19 cellular contexts compared by ENCODE assay signal in the genomic region with DNA sequence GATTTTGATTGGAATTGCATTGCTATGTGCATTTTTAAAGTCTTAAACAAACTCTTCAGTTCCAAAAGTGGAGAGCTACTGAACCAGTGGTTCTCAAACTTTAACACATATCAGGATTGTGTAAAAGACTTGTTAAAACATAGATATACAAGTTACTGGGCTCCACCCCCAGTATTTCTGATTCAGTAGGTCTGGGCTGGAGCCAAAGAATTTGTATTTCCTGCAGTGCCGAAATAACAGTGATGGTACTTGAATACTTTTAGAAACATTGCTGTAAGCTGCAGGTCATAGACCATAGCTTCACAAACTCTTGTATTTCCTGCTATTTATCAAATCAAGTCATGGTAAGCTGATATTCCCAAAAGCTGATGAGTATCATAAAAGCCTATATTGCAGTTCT.
DNase-seq lines count a peak whose midpoint lies in the region; FAIRE-seq and TF ChIP-seq lines count a peak whose summit lies in the region.
"Had no signal": no experiment of that assay in that cellular context is flagged by ENCODE, and none has a peak within 500 bp of the region (broad histone marks: within the 10 kb centered on the region; RNA-seq: fewer than 3 reads in every experiment).

No MANE protein-coding gene starts in this region.

- no peaks in the 10 kb centered on the region for H3K4me1 ChIP-seq in astrocyte (ENCODE audit: insufficient read depth, low read length)
- H3K4me1 ChIP-seq in thyroid gland = peaks cover 9 to 15% of the 10 kb centered on the region in 2 donors
- H3K4me1 ChIP-seq: upper lobe of left lung had no signal

- peaks cover 5% of the 10 kb centered on the region for H3K4me1 Mint-ChIP-seq in astrocyte (ENCODE audit: low read depth, unreplicated experiment)

- no peaks in the 10 kb centered on the region for H3K36me3 Mint-ChIP-seq in astrocyte (ENCODE audit: low read depth, unreplicated experiment)

- H3K9me3 Mint-ChIP-seq in astrocyte (ENCODE audit: unreplicated experiment) = peaks cover 3% of the 10 kb centered on the region
- H3K9me3 Mint-ChIP-seq: dendritic cell treated with granulocyte-macrophage colony-stimulating factor and Interleukin-4, amounts not matched to agents 40 ng/mL and 50 ng/mL, for 4 days had no signal

- H3K27ac ChIP-seq in astrocyte (ENCODE audit: low read depth, low read length) (no peak overlapping the region), thyroid gland (peak overlapping the region in 1 of 3 donors; percentile 37)
- H3K27ac ChIP-seq: 22Rv1, neutrophil, upper lobe of left lung had no signal

- no peak overlapping the region for H3K27ac Mint-ChIP-seq in astrocyte (ENCODE audit: unreplicated experiment)
- H3K27ac Mint-ChIP-seq: activated CD8-positive, alpha-beta T cell treated with anti-CD3 and anti-CD28 coated beads, Interleukin-2, amount 10 ng/mL, durations not matched to agents 7 days and 5 days; dendritic cell treated with granulocyte-macrophage colony-stimulating factor and Interleukin-4, amounts not matched to agents 40 ng/mL and 50 ng/mL, for 4 days had no signal

- TF ChIP-seq CTCF in astrocyte (IDR thresholded peaks at IDR 0.05; ENCODE audit: insufficient read depth, low read depth, low read length) = no peak
- TF ChIP-seq CTCF in thyroid gland (IDR thresholded peaks at IDR 0.05) = no peak

- peak overlapping the region; percentile 46 for H3K4me2 ChIP-seq in astrocyte (ENCODE audit: low read length)

- 4 to 6% methylated on average over 1 of the region's 1 CpG for WGBS in thyroid gland, 2 donors

- FAIRE-seq in astrocyte (lab: Jason Lieb, UNC) = no peak

- TF ChIP-seq POLR2A in thyroid gland (IDR thresholded peaks at IDR 0.05) = no peak

- H3K9ac ChIP-seq in astrocyte (ENCODE audit: low read length) = no peak overlapping the region

- H3K4me3 ChIP-seq in astrocyte (ENCODE audit: insufficient read depth, low read depth, low read length) (no peak overlapping the region), thyroid gland (replicated peaks in 1 of 3) (no peak overlapping the region)
- H3K4me3 ChIP-seq: upper lobe of left lung had no signal

- H3K4me3 Mint-ChIP-seq in astrocyte (ENCODE audit: unreplicated experiment) = no peak overlapping the region
- H3K4me3 Mint-ChIP-seq: activated CD8-positive, alpha-beta T cell treated with anti-CD3 and anti-CD28 coated beads, Interleukin-2, amount 10 ng/mL, durations not matched to agents 7 days and 5 days; dendritic cell treated with granulocyte-macrophage colony-stimulating factor and Interleukin-4, amounts not matched to agents 40 ng/mL and 50 ng/mL, for 4 days had no signal

- H3K36me3 ChIP-seq in astrocyte (ENCODE audit: insufficient read depth, low read length) (no peaks in the 10 kb centered on the region), thyroid gland (no peaks in the 10 kb centered on the region)
- H3K36me3 ChIP-seq: neutrophil, upper lobe of left lung had no signal

- no peak overlapping the region for H2AFZ ChIP-seq in astrocyte (ENCODE audit: low read depth, low read length)

- H3K9me3 ChIP-seq in astrocyte (ENCODE audit: insufficient read depth, low read depth, low read length) (no peaks in the 10 kb centered on the region), thyroid gland (no peaks in the 10 kb centered on the region)
- H3K9me3 ChIP-seq: neutrophil, upper lobe of left lung had no signal

- no peaks in the 10 kb centered on the region for H3K79me2 ChIP-seq in astrocyte (ENCODE audit: insufficient read depth, low read length)

- H4K20me1 ChIP-seq in astrocyte (ENCODE audit: insufficient read depth, low read length) = no peaks in the 10 kb centered on the region

- intact Hi-C loops in thyroid gland (cut with DNase I) = no loop called here

- no peaks in the 10 kb centered on the region for H3K27me3 ChIP-seq in astrocyte (ENCODE audit: insufficient read depth, low read length)
- H3K27me3 ChIP-seq in thyroid gland = no peaks in the 10 kb centered on the region
- H3K27me3 ChIP-seq: neutrophil, upper lobe of left lung had no signal

- H3K27me3 Mint-ChIP-seq in astrocyte (ENCODE audit: low read depth, unreplicated experiment) = no peaks in the 10 kb centered on the region
- H3K27me3 Mint-ChIP-seq: dendritic cell treated with granulocyte-macrophage colony-stimulating factor and Interleukin-4, amounts not matched to agents 40 ng/mL and 50 ng/mL, for 4 days had no signal

- DNase-seq in NCI-H1105 treated with DMSO at 0.1 percent for 48 hours (lab: John Stamatoyannopoulos, UW) (peak; percentile 26), NCI-H1105 (lab: John Stamatoyannopoulos, UW) (no peak), astrocyte (ENCODE audit: low read depth) (peak; percentile 67), glomerular visceral epithelial cell (ENCODE audit: extremely low spot score) (peak; percentile 21), thyroid gland (peak; percentile 23 to 55), NCI-H1694 treated with DMSO at 0.1 percent for 48 hours (lab: John Stamatoyannopoulos, UW) (no peak), foreskin melanocyte (no peak), NCI-H1417 (lab: John Stamatoyannopoulos, UW) (no peak)
- DNase-seq: activated CD8-positive, alpha-beta T cell treated with anti-CD3 and anti-CD28 coated beads, Interleukin-2, amount 10 ng/mL, durations not matched to agents 7 days and 5 days; activated naive CD4-positive, alpha-beta T cell treated with Interleukin-2 at 50 U/mL for 16 hours; DMS 273 treated with DMSO at 0.1 percent for 48 hours; head of caudate nucleus; NCI-H1436 treated with DMSO at 0.1 percent for 48 hours; SHP77 treated with DMSO at 0.1 percent for 48 hours; stimulated activated CD4-positive, alpha-beta T cell treated with anti-CD3 and anti-CD28 coated beads, Interleukin-15, amount 100 ng/mL, for 24 hours; upper lobe of left lung had no signal

Comparison
In these comparisons a context has a peak if more than half of its experiments do, and no peak if none do; other contexts are left out.
1. DNase-seq: peak in NCI-H1105 treated with DMSO at 0.1 percent for 48 hours (single experiment), astrocyte (single experiment), glomerular visceral epithelial cell (single experiment) and thyroid gland (2 of 2); none in NCI-H1105 (single experiment), NCI-H1694 treated with DMSO at 0.1 percent for 48 hours (single experiment), foreskin melanocyte (single experiment) and NCI-H1417 (0 of 3).